ENCODE assay signal across 10 cellular contexts in the genomic region with DNA sequence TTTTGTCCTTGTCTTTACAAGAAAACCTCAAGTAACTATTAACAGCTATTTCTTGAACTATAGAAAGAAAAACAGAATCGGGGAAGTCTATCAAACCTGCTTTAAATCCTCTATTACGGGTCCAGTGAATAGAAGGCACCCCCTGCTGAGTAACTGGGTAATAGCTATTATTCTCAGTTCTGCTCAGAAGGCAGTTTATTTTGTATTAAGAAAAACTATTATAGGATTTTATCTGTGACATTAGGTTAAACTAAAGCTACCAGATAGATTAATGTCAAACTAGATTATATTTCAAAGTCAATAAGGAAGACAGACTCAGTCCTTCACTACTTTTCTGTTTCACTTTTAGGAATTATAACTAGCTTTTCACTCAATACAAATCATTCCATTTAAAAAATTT.
DNase-seq lines count a peak whose midpoint lies in the region; ATAC-seq, FAIRE-seq and TF ChIP-seq lines count a peak whose summit lies in the region.
"Had no signal": no experiment of that assay in that cellular context is flagged by ENCODE, and none has a peak within 500 bp of the region (broad histone marks: within the 10 kb centered on the region; RNA-seq: fewer than 3 reads in every experiment).

No MANE protein-coding gene starts in this region.

- H2AFZ ChIP-seq in Karpas-422 (ENCODE audit: low read length): peak overlapping the region; percentile 85

- DNase-seq in AG10803 (ENCODE audit: low read depth): no peak
- DNase-seq in Karpas-422: peak; percentile 86
- DNase-seq in choroid plexus epithelial cell (ENCODE audit: low read depth): peak; percentile 47
- DNase-seq in SIG-M5 (lab: John Stamatoyannopoulos, UW): no peak
- no peak for DNase-seq in COR-L47 (lab: John Stamatoyannopoulos, UW)
- no peak for DNase-seq in H54 (ENCODE audit: insufficient read length, low spot score)

- H3K9me2 ChIP-seq in Karpas-422 (replicated peaks; ENCODE audit: insufficient read depth, low read length): no peaks in the 10 kb centered on the region

- no peaks in the 10 kb centered on the region for H3K79me2 ChIP-seq in Karpas-422 (ENCODE audit: low read length)

- H3K9me3 ChIP-seq in Karpas-422 (ENCODE audit: low read length) (no peaks in the 10 kb centered on the region), muscle layer of duodenum (ENCODE audit: control insufficient read depth in 1 of 2, low read length in 2 of 2) (no peaks in the 10 kb centered on the region)
- H3K9me3 ChIP-seq: SJSA1 had no signal

- no peaks in the 10 kb centered on the region for H3K36me3 ChIP-seq in Karpas-422 (ENCODE audit: insufficient read depth, low read length)
- peaks cover 4 to 11% of the 10 kb centered on the region in 2 donors for H3K36me3 ChIP-seq in muscle layer of duodenum (ENCODE audit: control insufficient read depth in 1 of 2, insufficient read depth in 2 of 2, low read length in 2 of 2)

- TF ChIP-seq POLR2A in GM18505 (IDR thresholded peaks at IDR 0.05; ENCODE audit: borderline replicate concordance, extremely low read depth, insufficient read depth, insufficient read length) (no peak), H54 (IDR thresholded peaks at IDR 0.05; ENCODE audit: low read depth, low read length) (no peak)

- peak overlapping the region; percentile 66 for H3K4me2 ChIP-seq in Karpas-422 (ENCODE audit: low read depth, low read length, poor library complexity, severe bottlenecking)
- H3K4me2 ChIP-seq: KMS-11 had no signal

- H3K27me3 ChIP-seq in Karpas-422 (ENCODE audit: low read length): no peaks in the 10 kb centered on the region
- H3K27me3 ChIP-seq in muscle layer of duodenum (ENCODE audit: low read depth, low read length): no peaks in the 10 kb centered on the region
- H3K27me3 ChIP-seq: SJSA1 had no signal

- H3K9ac ChIP-seq in Karpas-422 (ENCODE audit: low read length): peak overlapping the region; percentile 28
- H3K9ac ChIP-seq: KMS-11 had no signal

- TF ChIP-seq CTCF in AG10803 (conservative IDR thresholded peaks at IDR 0.05; ENCODE audit: low read length) (peak; percentile 58), choroid plexus epithelial cell (conservative IDR thresholded peaks at IDR 0.05; ENCODE audit: low read depth, low read length) (no peak)

- no peak for ATAC-seq in GM18505 (IDR thresholded peaks at IDR 0.05; ENCODE audit: unreplicated experiment)

- H3K4me3 ChIP-seq in AG10803 (ENCODE audit: low read length) (no peak overlapping the region), Karpas-422 (ENCODE audit: low read length) (peak overlapping the region; percentile 48; the same call in 1 of the 2 replicates), choroid plexus epithelial cell (ENCODE audit: low read depth, low read length) (no peak overlapping the region), muscle layer of duodenum (ENCODE audit: low read depth in 1 of 2, low read length in 2 of 2) (no peak overlapping the region)
- H3K4me3 ChIP-seq: SJSA1 had no signal

- no peaks in the 10 kb centered on the region for H4K20me1 ChIP-seq in Karpas-422 (ENCODE audit: insufficient read depth, low read depth, low read length)

- FAIRE-seq in H54 (lab: Jason Lieb, UNC): no peak

- H3K27ac ChIP-seq in Karpas-422 (ENCODE audit: low read length) (peak overlapping the region; percentile 59), muscle layer of duodenum (ENCODE audit: low read length) (peak overlapping the region; percentile 9)
- H3K27ac ChIP-seq: KMS-11, SJSA1 had no signal

- H3K4me1 ChIP-seq in Karpas-422 (ENCODE audit: low read length): peaks cover 58% of the 10 kb centered on the region
- peaks cover 0 to 53% of the 10 kb centered on the region in 2 donors for H3K4me1 ChIP-seq in muscle layer of duodenum (ENCODE audit: control insufficient read depth in 1 of 2, insufficient read depth in 2 of 2, low read length in 2 of 2)

Comparison
In these comparisons a context has a peak if more than half of its experiments do, and no peak if none do; other contexts are left out.
1. DNase-seq: peak in Karpas-422 (single experiment) and choroid plexus epithelial cell (single experiment); none in AG10803 (single experiment), SIG-M5 (single experiment), COR-L47 (single experiment) and H54 (single experiment).